In genomic region chr22:39470462-39471335, GRCh38 we compare ENCODE assay signal across 12 cellular contexts. TPM values are rescaled to one million over a fixed set of nuclear protein-coding genes. Genes with fewer than 3 reads are reported as not detected.
A peak's percentile ranks its signal among the peaks of the same experiment; 100 is the strongest.
DNase-seq lines count a peak whose midpoint lies in the region; ATAC-seq and TF ChIP-seq lines count a peak whose summit lies in the region.
"Had no signal": no experiment of that assay in that cellular context is flagged by ENCODE, and none has a peak within 500 bp of the region (broad histone marks: within the 10 kb centered on the region; RNA-seq: fewer than 3 reads in every experiment).

No MANE protein-coding gene starts in this region.

- H3K9me3 ChIP-seq in adrenal gland (replicated peaks in 1 of 3), result no peaks in the 10 kb centered on the region
- no peaks in the 10 kb centered on the region for H3K9me3 ChIP-seq in mesenchymal stem cell (ENCODE audit: control insufficient read depth, low read length)
- no peaks in the 10 kb centered on the region for H3K9me3 ChIP-seq in thymus (ENCODE audit: control insufficient read depth)
- H3K9me3 ChIP-seq: A549 had no signal

- H3K4me1 Mint-ChIP-seq in T-helper 1 cell treated with Interleukin-12 subunit alpha and Interleukin-12 subunit beta and Interleukin-4 antibody, amounts not matched to agents 30 μg/mL and 1 μg/mL, for 36 hours (ENCODE audit: low read depth), result peaks cover 22% of the 10 kb centered on the region

- H3K4me1 ChIP-seq in adrenal gland (replicated peaks in 1 of 2), result peaks cover 0 to 19% of the 10 kb centered on the region in 2 donors
- H3K4me1 ChIP-seq in mesenchymal stem cell (ENCODE audit: control insufficient read depth, insufficient read depth, low read depth, low read length), result peaks cover 50% of the 10 kb centered on the region
- H3K4me1 ChIP-seq in thymus (ENCODE audit: control insufficient read depth, insufficient read depth, low read length), result no peaks in the 10 kb centered on the region

- no peak overlapping the region for H3K4me3 Mint-ChIP-seq in T-helper 1 cell treated with Interleukin-12 subunit alpha and Interleukin-12 subunit beta and Interleukin-4 antibody, amounts not matched to agents 30 μg/mL and 1 μg/mL, for 36 hours

- H3K9me3 Mint-ChIP-seq in T-helper 1 cell treated with Interleukin-12 subunit alpha and Interleukin-12 subunit beta and Interleukin-4 antibody, amounts not matched to agents 30 μg/mL and 1 μg/mL, for 36 hours, result no peaks in the 10 kb centered on the region
- H3K9me3 Mint-ChIP-seq: activated T-cell treated with anti-CD3 and anti-CD28 coated beads, Interleukin-2, amount 50 U/mL, for 72 hours had no signal

- peak overlapping the region; percentile 88 to 91 for H3K4ac ChIP-seq in mesenchymal stem cell (ENCODE audit: low read depth in 1 of 2, low read length in 2 of 2)

- peak overlapping the region; percentile 83 for H4K91ac ChIP-seq in mesenchymal stem cell (ENCODE audit: low read length)

- 66 to 77% (median 68%) methylated on average over 11 to 17 of the region's 17 CpGs for WGBS in adrenal gland, 4 donors
- WGBS in mesenchymal stem cell, result 60% methylated on average over 17 of the region's 17 CpGs
- WGBS in thymus, result 94% methylated on average over 17 of the region's 17 CpGs

- H2BK15ac ChIP-seq in mesenchymal stem cell (ENCODE audit: low read depth, poor library complexity, severe bottlenecking), result peak overlapping the region; percentile 75

- H3K27me3 ChIP-seq in adrenal gland (no peaks in the 10 kb centered on the region), mesenchymal stem cell (ENCODE audit: control insufficient read depth in 1 of 2, insufficient read depth in 1 of 2, low read length in 2 of 2) (peaks cover 0 to 60% of the 10 kb centered on the region in 2 experiments), thymus (ENCODE audit: control insufficient read depth, insufficient read depth) (no peaks in the 10 kb centered on the region)

- intact Hi-C loops in adrenal gland (cut with DNase I), result loop anchor here in 1 of 2 donors (10.0 kb wide), 1 partner anchor 544 kb away; no protein-coding TSS in a partner anchor

- H2BK5ac ChIP-seq in mesenchymal stem cell (ENCODE audit: low read depth, low read length, poor library complexity, severe bottlenecking), result peak overlapping the region; percentile 68

- H2AFZ ChIP-seq in mesenchymal stem cell (ENCODE audit: low read depth, low read length), result no peak overlapping the region

- no peak for DNase-seq in T-helper 1 cell
- no peak for DNase-seq in adrenal gland
- no peak for DNase-seq in mesenchymal stem cell
- DNase-seq in GM10266 (ENCODE audit: extremely low spot score), result no peak
- no peak for DNase-seq in foreskin melanocyte
- DNase-seq: NCI-H2081 treated with DMSO at 0.1 percent for 48 hours, occipital lobe had no signal

- no peak for TF ChIP-seq CTCF in adrenal gland (IDR thresholded peaks at IDR 0.05)
- no peak for TF ChIP-seq CTCF in GM10266 (IDR thresholded peaks at IDR 0.05; ENCODE audit: control insufficient read depth, insufficient read depth, low read depth, missing control alignments)

- H3K18ac ChIP-seq in mesenchymal stem cell (ENCODE audit: low read depth in 1 of 2, low read length in 2 of 2), result peak overlapping the region; percentile 79 to 87

- H3K27ac ChIP-seq in adrenal gland (peak overlapping the region in 3 of 5 donors; percentile 15 to 81 (median 52)), mesenchymal stem cell (ENCODE audit: low read length, poor library complexity, severe bottlenecking) (peak overlapping the region; percentile 68), thymus (ENCODE audit: low read depth) (peak overlapping the region; percentile 27)

- ATAC-seq in GM18502 (IDR thresholded peaks at IDR 0.05; ENCODE audit: poor library complexity, unreplicated experiment), result no peak

- peak overlapping the region; percentile 47 for H3K27ac Mint-ChIP-seq in T-helper 1 cell treated with Interleukin-12 subunit alpha and Interleukin-12 subunit beta and Interleukin-4 antibody, amounts not matched to agents 30 μg/mL and 1 μg/mL, for 36 hours
- H3K27ac Mint-ChIP-seq: activated T-cell treated with anti-CD3 and anti-CD28 coated beads, Interleukin-2, amount 50 U/mL, for 72 hours had no signal

- no peaks in the 10 kb centered on the region for H3K27me3 Mint-ChIP-seq in T-helper 1 cell treated with Interleukin-12 subunit alpha and Interleukin-12 subunit beta and Interleukin-4 antibody, amounts not matched to agents 30 μg/mL and 1 μg/mL, for 36 hours (ENCODE audit: low read depth)

- H3K4me2 ChIP-seq in mesenchymal stem cell (ENCODE audit: low read length, poor library complexity, severe bottlenecking), result peak overlapping the region; percentile 37
- H3K4me2 ChIP-seq: A549 had no signal

- TF ChIP-seq POLR2A in adrenal gland (IDR thresholded peaks at IDR 0.05), result no peak

- H2BK120ac ChIP-seq in mesenchymal stem cell (ENCODE audit: low read depth, low read length), result peak overlapping the region; percentile 85

- peak overlapping the region; percentile 71 to 90 for H2BK12ac ChIP-seq in mesenchymal stem cell (ENCODE audit: low read length in 2 of 2)

- H4K8ac ChIP-seq in mesenchymal stem cell (ENCODE audit: low read length), result peak overlapping the region; percentile 91

- H3K4me3 ChIP-seq in adrenal gland (no peak overlapping the region), mesenchymal stem cell (ENCODE audit: insufficient read depth in 1 of 2, low read depth in 1 of 2, low read length in 2 of 2) (no peak overlapping the region), thymus (ENCODE audit: low read length) (no peak overlapping the region)
- H3K4me3 ChIP-seq: A549 had no signal

- H3K9ac ChIP-seq in mesenchymal stem cell (ENCODE audit: low read length), result no peak overlapping the region

- H3K36me3 ChIP-seq in adrenal gland (replicated peaks in 1 of 2) (no peaks in the 10 kb centered on the region), mesenchymal stem cell (ENCODE audit: control insufficient read depth in 1 of 2, insufficient read depth in 2 of 2, low read depth in 1 of 2, low read length in 2 of 2) (no peaks in the 10 kb centered on the region), thymus (ENCODE audit: control insufficient read depth, insufficient read depth) (no peaks in the 10 kb centered on the region)

- H3K36me3 Mint-ChIP-seq in T-helper 1 cell treated with Interleukin-12 subunit alpha and Interleukin-12 subunit beta and Interleukin-4 antibody, amounts not matched to agents 30 μg/mL and 1 μg/mL, for 36 hours (ENCODE audit: low read depth), result no peaks in the 10 kb centered on the region

- peak overlapping the region; percentile 76 for H2AK5ac ChIP-seq in mesenchymal stem cell (ENCODE audit: low read length, severe bottlenecking)

- peak overlapping the region in 1 of 2 experiments; percentile 63 for H3K14ac ChIP-seq in mesenchymal stem cell (ENCODE audit: low read length in 2 of 2)

- no peak overlapping the region for H3K23ac ChIP-seq in mesenchymal stem cell (ENCODE audit: low read length in 2 of 2)

- no peaks in the 10 kb centered on the region for H3K79me1 ChIP-seq in mesenchymal stem cell (replicated peaks; ENCODE audit: low read length, poor library complexity, severe bottlenecking)

RNA-seq across cellular contexts. Expression of gene MGAT3, which starts 13.9 kb away (rescaled TPM):
- 1 to 10 TPM; 1.0 to 6.9 (median 2.4) TPM for total RNA-seq in adrenal gland
- 1 to 10 TPM in 2 of 3 donors, under 1 TPM in 1; 0.42 to 1.4 (median 1.2) TPM for polyA plus RNA-seq in adrenal gland
- polyA plus RNA-seq in mesenchymal stem cell (2013, experiment 1 of 2), result 2.1 TPM
- polyA plus RNA-seq in mesenchymal stem cell (2013, experiment 2 of 2), result 2.0 TPM
- polyA plus RNA-seq in thymus, result 3.7 TPM

RNA-seq across cellular contexts. Expression of gene MIEF1, which starts 31.4 kb away (rescaled TPM):
- 10 to 100 TPM; 24.4 to 44.2 (median 26.9) TPM for total RNA-seq in adrenal gland
- polyA plus RNA-seq in adrenal gland (10 to 100 TPM in 1 of 3 donors, 1 to 10 TPM in 2; 5.1 to 27.0 (median 6.9) TPM), thymus (8.7 TPM)
- 19.0 TPM for polyA plus RNA-seq in mesenchymal stem cell (2013, experiment 1 of 2)
- polyA plus RNA-seq in mesenchymal stem cell (2013, experiment 2 of 2), result 19.9 TPM

RNA-seq across cellular contexts. Expression of gene ATF4, which starts 49.7 kb away (rescaled TPM):
- 100 to 1,000 TPM; 207 to 498 (median 324) TPM for total RNA-seq in adrenal gland
- 1,000 to 10,000 TPM in 2 of 3 donors, 100 to 1,000 TPM in 1; 619 to 1,513 (median 1,039) TPM for polyA plus RNA-seq in adrenal gland
- polyA plus RNA-seq in mesenchymal stem cell (2013, experiment 1 of 2), result 513 TPM
- polyA plus RNA-seq in mesenchymal stem cell (2013, experiment 2 of 2), result 503 TPM
- 520 TPM for polyA plus RNA-seq in thymus
